ENCODE assay signal across 8 cellular contexts in the genomic region with DNA sequence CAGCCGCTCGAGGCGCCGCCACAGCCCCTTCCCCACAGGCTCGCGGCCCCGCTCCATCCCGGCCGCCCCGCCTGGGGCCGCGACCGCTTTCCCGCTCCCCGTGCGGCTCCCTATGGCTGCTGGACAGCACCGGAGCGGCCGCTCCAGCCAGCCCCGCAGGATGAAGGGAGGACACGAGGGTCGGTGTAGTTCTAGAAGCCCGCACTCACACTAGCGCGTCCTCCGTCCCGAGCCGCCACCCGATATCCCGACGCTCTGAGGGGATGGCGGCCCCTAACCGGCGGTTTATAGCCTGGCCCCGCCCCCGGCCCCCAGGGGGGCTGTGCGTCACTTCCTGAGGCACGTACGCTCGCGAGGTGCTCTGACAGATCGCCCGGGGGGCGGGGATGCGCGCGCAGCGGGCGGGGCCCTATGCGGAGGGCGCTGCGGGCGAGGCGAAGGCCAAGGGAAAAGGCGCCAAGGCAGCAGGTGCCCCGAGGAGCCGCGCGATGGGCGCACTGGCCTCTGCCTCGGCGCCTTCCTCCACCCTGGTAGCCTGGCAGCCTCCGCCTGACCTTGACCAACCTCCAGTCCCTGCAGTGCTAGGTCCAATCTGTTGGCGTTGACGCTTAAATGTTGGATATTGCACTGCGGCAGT. TPM values are rescaled to one million over a fixed set of nuclear protein-coding genes. Genes with fewer than 3 reads are reported as not detected.
DNase-seq lines count a peak whose midpoint lies in the region; ATAC-seq and TF ChIP-seq lines count a peak whose summit lies in the region.

A gene (minus strand): TSS at position 257 of the 637 bp plus-strand sequence. CDS start 4,991 bp downstream, outside the sequence.

- peaks cover 7% of the 10 kb centered on the region for H3K36me3 Mint-ChIP-seq in activated naive CD4-positive, alpha-beta T cell treated with anti-CD3 and anti-CD28 coated beads, Interleukin-2, amount 50 U/mL, for 24 hours

- peak within 1 kb of the TSS; percentile 99 for H3K4me3 ChIP-seq in suprapubic skin

- TF ChIP-seq CTCF in GM10266 (IDR thresholded peaks at IDR 0.05; ENCODE audit: control insufficient read depth, insufficient read depth, low read depth, missing control alignments): peak; percentile 6
- TF ChIP-seq CTCF in suprapubic skin (IDR thresholded peaks at IDR 0.05): no peak

- no peaks in the 10 kb centered on the region for H3K9me3 ChIP-seq in suprapubic skin

- peaks cover 31% of the 10 kb centered on the region for H3K4me1 ChIP-seq in suprapubic skin

- ATAC-seq in HG02610 (IDR thresholded peaks at IDR 0.05; ENCODE audit: unreplicated experiment): peak; percentile 88
- peak; percentile 93 for ATAC-seq in SK-N-SH treated with all-trans-retinoic acid at 6 μM for 48 hours

- no peaks in the 10 kb centered on the region for H3K36me3 ChIP-seq in suprapubic skin

- H3K4me3 Mint-ChIP-seq in activated naive CD4-positive, alpha-beta T cell treated with anti-CD3 and anti-CD28 coated beads, Interleukin-2, amount 50 U/mL, for 24 hours: peak within 1 kb of the TSS; percentile 98

- WGBS in suprapubic skin: under 1% methylated on average over 15 of the region's 66 CpGs

- no peak for TF ChIP-seq EP300 in suprapubic skin (IDR thresholded peaks at IDR 0.05)

- peak; percentile 100 for DNase-seq in GM10266 (ENCODE audit: extremely low spot score)
- DNase-seq in NCI-H1092 treated with DMSO at 0.1 percent for 48 hours (lab: John Stamatoyannopoulos, UW): peak; percentile 94
- peak; percentile 96 for DNase-seq in globus pallidus (ENCODE audit: low spot score)
- peak; percentile 92 for DNase-seq in occipital lobe (lab: John Stamatoyannopoulos, UW)
- DNase-seq in suprapubic skin (ENCODE audit: low spot score in 2 of 2): peak; percentile 95 to 96

- peak; percentile 68 to 97 for TF ChIP-seq POLR2A in suprapubic skin (IDR thresholded peaks at IDR 0.05)

- no peaks in the 10 kb centered on the region for H3K27me3 ChIP-seq in suprapubic skin

- H3K27ac ChIP-seq in suprapubic skin: peak within 1 kb of the TSS; percentile 98

- H3K9me3 Mint-ChIP-seq in activated naive CD4-positive, alpha-beta T cell treated with anti-CD3 and anti-CD28 coated beads, Interleukin-2, amount 50 U/mL, for 24 hours: no peaks in the 10 kb centered on the region

- no peaks in the 10 kb centered on the region for H3K27me3 Mint-ChIP-seq in activated naive CD4-positive, alpha-beta T cell treated with anti-CD3 and anti-CD28 coated beads, Interleukin-2, amount 50 U/mL, for 24 hours

- peak within 1 kb of the TSS; percentile 94 for H3K27ac Mint-ChIP-seq in activated naive CD4-positive, alpha-beta T cell treated with anti-CD3 and anti-CD28 coated beads, Interleukin-2, amount 50 U/mL, for 24 hours

- peaks cover 37% of the 10 kb centered on the region for H3K4me1 Mint-ChIP-seq in activated naive CD4-positive, alpha-beta T cell treated with anti-CD3 and anti-CD28 coated beads, Interleukin-2, amount 50 U/mL, for 24 hours

TF ChIP-seq in SK-N-SH treated with all-trans-retinoic acid at 6 μM for 48 hours, 23 proteins besides CTCF, POLR2A, EP300 and RAD21 (continues in another document):
- TF ChIP-seq, protein P1, sequence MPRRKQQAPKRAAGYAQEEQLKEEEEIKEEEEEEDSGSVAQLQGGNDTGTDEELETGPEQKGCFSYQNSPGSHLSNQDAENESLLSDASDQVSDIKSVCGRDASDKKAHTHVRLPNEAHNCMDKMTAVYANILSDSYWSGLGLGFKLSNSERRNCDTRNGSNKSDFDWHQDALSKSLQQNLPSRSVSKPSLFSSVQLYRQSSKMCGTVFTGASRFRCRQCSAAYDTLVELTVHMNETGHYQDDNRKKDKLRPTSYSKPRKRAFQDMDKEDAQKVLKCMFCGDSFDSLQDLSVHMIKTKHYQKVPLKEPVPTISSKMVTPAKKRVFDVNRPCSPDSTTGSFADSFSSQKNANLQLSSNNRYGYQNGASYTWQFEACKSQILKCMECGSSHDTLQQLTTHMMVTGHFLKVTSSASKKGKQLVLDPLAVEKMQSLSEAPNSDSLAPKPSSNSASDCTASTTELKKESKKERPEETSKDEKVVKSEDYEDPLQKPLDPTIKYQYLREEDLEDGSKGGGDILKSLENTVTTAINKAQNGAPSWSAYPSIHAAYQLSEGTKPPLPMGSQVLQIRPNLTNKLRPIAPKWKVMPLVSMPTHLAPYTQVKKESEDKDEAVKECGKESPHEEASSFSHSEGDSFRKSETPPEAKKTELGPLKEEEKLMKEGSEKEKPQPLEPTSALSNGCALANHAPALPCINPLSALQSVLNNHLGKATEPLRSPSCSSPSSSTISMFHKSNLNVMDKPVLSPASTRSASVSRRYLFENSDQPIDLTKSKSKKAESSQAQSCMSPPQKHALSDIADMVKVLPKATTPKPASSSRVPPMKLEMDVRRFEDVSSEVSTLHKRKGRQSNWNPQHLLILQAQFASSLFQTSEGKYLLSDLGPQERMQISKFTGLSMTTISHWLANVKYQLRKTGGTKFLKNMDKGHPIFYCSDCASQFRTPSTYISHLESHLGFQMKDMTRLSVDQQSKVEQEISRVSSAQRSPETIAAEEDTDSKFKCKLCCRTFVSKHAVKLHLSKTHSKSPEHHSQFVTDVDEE (CRISPR knock-in tag; IDR thresholded peaks at IDR 0.05): no peak
- TF ChIP-seq OSR1 (CRISPR knock-in tag; IDR thresholded peaks at IDR 0.05) (no peak), ZNF70 (CRISPR knock-in tag; IDR thresholded peaks at IDR 0.05) (no peak), ZFP30 (CRISPR knock-in tag; IDR thresholded peaks at IDR 0.05) (no peak), TOX (CRISPR knock-in tag; IDR thresholded peaks at IDR 0.05; ENCODE audit: borderline replicate concordance) (no peak), ESRRG (CRISPR knock-in tag; IDR thresholded peaks at IDR 0.05) (no peak), ISL1 (CRISPR knock-in tag; IDR thresholded peaks at IDR 0.05) (no peak), ZNF8 (CRISPR knock-in tag; IDR thresholded peaks at IDR 0.05) (no peak), PPARA (CRISPR knock-in tag; IDR thresholded peaks at IDR 0.05; ENCODE audit: borderline replicate concordance) (no peak), ZC3H10 (CRISPR knock-in tag; IDR thresholded peaks at IDR 0.05) (no peak), ZNF565 (CRISPR knock-in tag; conservative IDR thresholded peaks at IDR 0.05; ENCODE audit: low read depth) (no peak)
- TF ChIP-seq, protein P2, sequence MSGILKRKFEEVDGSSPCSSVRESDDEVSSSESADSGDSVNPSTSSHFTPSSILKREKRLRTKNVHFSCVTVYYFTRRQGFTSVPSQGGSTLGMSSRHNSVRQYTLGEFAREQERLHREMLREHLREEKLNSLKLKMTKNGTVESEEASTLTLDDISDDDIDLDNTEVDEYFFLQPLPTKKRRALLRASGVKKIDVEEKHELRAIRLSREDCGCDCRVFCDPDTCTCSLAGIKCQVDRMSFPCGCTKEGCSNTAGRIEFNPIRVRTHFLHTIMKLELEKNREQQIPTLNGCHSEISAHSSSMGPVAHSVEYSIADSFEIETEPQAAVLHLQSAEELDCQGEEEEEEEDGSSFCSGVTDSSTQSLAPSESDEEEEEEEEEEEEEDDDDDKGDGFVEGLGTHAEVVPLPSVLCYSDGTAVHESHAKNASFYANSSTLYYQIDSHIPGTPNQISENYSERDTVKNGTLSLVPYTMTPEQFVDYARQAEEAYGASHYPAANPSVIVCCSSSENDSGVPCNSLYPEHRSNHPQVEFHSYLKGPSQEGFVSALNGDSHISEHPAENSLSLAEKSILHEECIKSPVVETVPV (CRISPR knock-in tag; IDR thresholded peaks at IDR 0.05): no peak
- TF ChIP-seq, protein P3, sequence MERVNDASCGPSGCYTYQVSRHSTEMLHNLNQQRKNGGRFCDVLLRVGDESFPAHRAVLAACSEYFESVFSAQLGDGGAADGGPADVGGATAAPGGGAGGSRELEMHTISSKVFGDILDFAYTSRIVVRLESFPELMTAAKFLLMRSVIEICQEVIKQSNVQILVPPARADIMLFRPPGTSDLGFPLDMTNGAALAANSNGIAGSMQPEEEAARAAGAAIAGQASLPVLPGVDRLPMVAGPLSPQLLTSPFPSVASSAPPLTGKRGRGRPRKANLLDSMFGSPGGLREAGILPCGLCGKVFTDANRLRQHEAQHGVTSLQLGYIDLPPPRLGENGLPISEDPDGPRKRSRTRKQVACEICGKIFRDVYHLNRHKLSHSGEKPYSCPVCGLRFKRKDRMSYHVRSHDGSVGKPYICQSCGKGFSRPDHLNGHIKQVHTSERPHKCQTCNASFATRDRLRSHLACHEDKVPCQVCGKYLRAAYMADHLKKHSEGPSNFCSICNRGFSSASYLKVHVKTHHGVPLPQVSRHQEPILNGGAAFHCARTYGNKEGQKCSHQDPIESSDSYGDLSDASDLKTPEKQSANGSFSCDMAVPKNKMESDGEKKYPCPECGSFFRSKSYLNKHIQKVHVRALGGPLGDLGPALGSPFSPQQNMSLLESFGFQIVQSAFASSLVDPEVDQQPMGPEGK (CRISPR knock-in tag; IDR thresholded peaks at IDR 0.05; ENCODE audit: borderline replicate concordance): no peak
- TF ChIP-seq, protein P4, sequence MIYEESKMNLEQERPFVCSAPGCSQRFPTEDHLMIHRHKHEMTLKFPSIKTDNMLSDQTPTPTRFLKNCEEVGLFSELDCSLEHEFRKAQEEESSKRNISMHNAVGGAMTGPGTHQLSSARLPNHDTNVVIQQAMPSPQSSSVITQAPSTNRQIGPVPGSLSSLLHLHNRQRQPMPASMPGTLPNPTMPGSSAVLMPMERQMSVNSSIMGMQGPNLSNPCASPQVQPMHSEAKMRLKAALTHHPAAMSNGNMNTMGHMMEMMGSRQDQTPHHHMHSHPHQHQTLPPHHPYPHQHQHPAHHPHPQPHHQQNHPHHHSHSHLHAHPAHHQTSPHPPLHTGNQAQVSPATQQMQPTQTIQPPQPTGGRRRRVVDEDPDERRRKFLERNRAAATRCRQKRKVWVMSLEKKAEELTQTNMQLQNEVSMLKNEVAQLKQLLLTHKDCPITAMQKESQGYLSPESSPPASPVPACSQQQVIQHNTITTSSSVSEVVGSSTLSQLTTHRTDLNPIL (CRISPR knock-in tag; IDR thresholded peaks at IDR 0.05; ENCODE audit: low read depth): no peak
- TF ChIP-seq, protein P5, sequence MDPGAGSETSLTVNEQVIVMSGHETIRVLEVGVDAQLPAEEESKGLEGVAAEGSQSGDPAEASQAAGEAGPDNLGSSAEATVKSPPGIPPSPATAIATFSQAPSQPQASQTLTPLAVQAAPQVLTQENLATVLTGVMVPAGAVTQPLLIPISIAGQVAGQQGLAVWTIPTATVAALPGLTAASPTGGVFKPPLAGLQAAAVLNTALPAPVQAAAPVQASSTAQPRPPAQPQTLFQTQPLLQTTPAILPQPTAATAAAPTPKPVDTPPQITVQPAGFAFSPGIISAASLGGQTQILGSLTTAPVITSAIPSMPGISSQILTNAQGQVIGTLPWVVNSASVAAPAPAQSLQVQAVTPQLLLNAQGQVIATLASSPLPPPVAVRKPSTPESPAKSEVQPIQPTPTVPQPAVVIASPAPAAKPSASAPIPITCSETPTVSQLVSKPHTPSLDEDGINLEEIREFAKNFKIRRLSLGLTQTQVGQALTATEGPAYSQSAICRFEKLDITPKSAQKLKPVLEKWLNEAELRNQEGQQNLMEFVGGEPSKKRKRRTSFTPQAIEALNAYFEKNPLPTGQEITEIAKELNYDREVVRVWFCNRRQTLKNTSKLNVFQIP (CRISPR knock-in tag; IDR thresholded peaks at IDR 0.05; ENCODE audit: borderline replicate concordance, low read depth): no peak

RNA-seq across cellular contexts. Expression of the gene that starts here (rescaled TPM):
- total RNA-seq in occipital lobe (113 TPM), suprapubic skin (100 to 1,000 TPM in 1 of 4 donors, 10 to 100 TPM in 3; 67.6 to 163 (median 70.4) TPM)

Comparison
In these comparisons a context has a peak if more than half of its experiments do, and no peak if none do; other contexts are left out.
1. Peak in every context shown above with its lines: DNase-seq, ATAC-seq, H3K4me3 ChIP-seq and H3K27ac ChIP-seq.